In genomic region chr3:105747621-105748165, GRCh38 we compare ENCODE assay signal across 17 cellular contexts.
DNase-seq lines count a peak whose midpoint lies in the region; TF ChIP-seq lines count a peak whose summit lies in the region.
"Had no signal": no experiment of that assay in that cellular context is flagged by ENCODE, and none has a peak within 500 bp of the region (broad histone marks: within the 10 kb centered on the region; RNA-seq: fewer than 3 reads in every experiment).

No MANE protein-coding gene starts in this region.

- H3K36me3 ChIP-seq in right atrium auricular region (peaks cover 16% of the 10 kb centered on the region), transverse colon (no peaks in the 10 kb centered on the region)
- H3K36me3 ChIP-seq: colonic mucosa, right lobe of liver had no signal

- peaks cover 85% of the 10 kb centered on the region for H3K4me1 Mint-ChIP-seq in activated T-cell treated with anti-CD3 and anti-CD28 coated beads, Interleukin-2, amount 50 U/mL, for 24 hours (ENCODE audit: low read depth)
- peaks cover 92% of the 10 kb centered on the region for H3K4me1 Mint-ChIP-seq in activated naive CD8-positive, alpha-beta T cell (ENCODE audit: low read depth)

- H3K27me3 Mint-ChIP-seq in activated T-cell treated with anti-CD3 and anti-CD28 coated beads, Interleukin-2, amount 50 U/mL, for 24 hours, result no peaks in the 10 kb centered on the region
- no peaks in the 10 kb centered on the region for H3K27me3 Mint-ChIP-seq in activated naive CD8-positive, alpha-beta T cell

- H3K27ac Mint-ChIP-seq in activated T-cell treated with anti-CD3 and anti-CD28 coated beads, Interleukin-2, amount 50 U/mL, for 24 hours, result peak overlapping the region; percentile 89
- H3K27ac Mint-ChIP-seq in activated naive CD8-positive, alpha-beta T cell, result peak overlapping the region; percentile 97

- no peak for TF ChIP-seq EP300 in transverse colon (IDR thresholded peaks at IDR 0.05; ENCODE audit: low read depth)

- intact Hi-C loops in transverse colon (cut with DNase I; ENCODE audit: low total_unique reads), result no loop called here

- TF ChIP-seq CTCF in right atrium auricular region (IDR thresholded peaks at IDR 0.05) (no peak), transverse colon (IDR thresholded peaks at IDR 0.05) (no peak)

- in situ Hi-C loops in transverse colon (cut with MboI; ENCODE audit: low pct_ligation_motif_present in 1 of 4, low pct_unique_long_range_greater_than_20kb in 1 of 4, low sequenced_read_pairs in 3 of 4), result no loop called here

- H3K4me3 Mint-ChIP-seq in activated T-cell treated with anti-CD3 and anti-CD28 coated beads, Interleukin-2, amount 50 U/mL, for 24 hours, result peak overlapping the region; percentile 47
- peak overlapping the region; percentile 79 for H3K4me3 Mint-ChIP-seq in activated naive CD8-positive, alpha-beta T cell
- H3K4me3 Mint-ChIP-seq: neural crest cell had no signal

- peaks cover 0 to 32% of the 10 kb centered on the region in 2 donors for H3K4me1 ChIP-seq in right atrium auricular region
- peaks cover 5 to 50% (median 25%) of the 10 kb centered on the region in 4 donors for H3K4me1 ChIP-seq in transverse colon
- H3K4me1 ChIP-seq: colonic mucosa, right lobe of liver had no signal

- H3K27me3 ChIP-seq in right atrium auricular region (no peaks in the 10 kb centered on the region), transverse colon (no peaks in the 10 kb centered on the region)
- H3K27me3 ChIP-seq: colonic mucosa, esophagus muscularis mucosa, right lobe of liver had no signal

- H3K4me3 ChIP-seq in right atrium auricular region, result no peak overlapping the region
- no peak overlapping the region for H3K4me3 ChIP-seq in transverse colon
- H3K4me3 ChIP-seq: colonic mucosa, esophagus muscularis mucosa, lung, right lobe of liver had no signal

- 74 to 78% methylated on average over 1 of the region's 1 CpG for WGBS in transverse colon (ENCODE audit: low coverage in 1 of 2), 2 donors

- TF ChIP-seq POLR2A in transverse colon (IDR thresholded peaks at IDR 0.05), result no peak

- H3K36me3 Mint-ChIP-seq in activated T-cell treated with anti-CD3 and anti-CD28 coated beads, Interleukin-2, amount 50 U/mL, for 24 hours (ENCODE audit: low read depth), result peaks cover 76% of the 10 kb centered on the region
- H3K36me3 Mint-ChIP-seq in activated naive CD8-positive, alpha-beta T cell, result peaks cover 24% of the 10 kb centered on the region

- no peaks in the 10 kb centered on the region for H3K9me3 Mint-ChIP-seq in activated T-cell treated with anti-CD3 and anti-CD28 coated beads, Interleukin-2, amount 50 U/mL, for 24 hours
- no peaks in the 10 kb centered on the region for H3K9me3 Mint-ChIP-seq in activated naive CD8-positive, alpha-beta T cell (ENCODE audit: low read depth)
- H3K9me3 Mint-ChIP-seq: neural crest cell had no signal

- peak overlapping the region; percentile 23 to 45 for H3K27ac ChIP-seq in right atrium auricular region
- H3K27ac ChIP-seq in transverse colon, result peak overlapping the region; percentile 61 to 73 (median 64)
- H3K27ac ChIP-seq: right lobe of liver had no signal

- no peak for DNase-seq in activated T-cell treated with anti-CD3 and anti-CD28 coated beads, Interleukin-2, amount 50 U/mL, for 24 hours
- DNase-seq in activated T-cell treated with anti-CD3 and anti-CD28 coated beads, Interleukin-2, amount 50 U/mL, for 48 hours, result no peak
- DNase-seq in right atrium auricular region (ENCODE audit: low spot score) (no peak), transverse colon (no peak), NCI-H146 (lab: John Stamatoyannopoulos, UW) (no peak), NCI-H187 treated with DMSO at 0.1 percent for 48 hours (lab: John Stamatoyannopoulos, UW) (no peak), iPS-NIHi11 (ENCODE audit: low spot score) (no peak)
- DNase-seq: activated CD4-positive, alpha-beta T cell treated with anti-CD3 and anti-CD28 coated beads, Interleukin-2, amount 50 U/mL, for 4 hours; colonic mucosa; NCI-H1417 treated with DMSO at 0.1 percent for 48 hours; NCI-H524 treated with DMSO at 0.1 percent for 48 hours; right lobe of liver; stimulated activated naive CD4-positive, alpha-beta T cell had no signal

- H3K9me3 ChIP-seq in right atrium auricular region (no peaks in the 10 kb centered on the region), transverse colon (no peaks in the 10 kb centered on the region)
- H3K9me3 ChIP-seq: colonic mucosa, esophagus muscularis mucosa, right lobe of liver had no signal
